Comparison of ENCODE assay signal across 1 cellular context in the genomic region with DNA sequence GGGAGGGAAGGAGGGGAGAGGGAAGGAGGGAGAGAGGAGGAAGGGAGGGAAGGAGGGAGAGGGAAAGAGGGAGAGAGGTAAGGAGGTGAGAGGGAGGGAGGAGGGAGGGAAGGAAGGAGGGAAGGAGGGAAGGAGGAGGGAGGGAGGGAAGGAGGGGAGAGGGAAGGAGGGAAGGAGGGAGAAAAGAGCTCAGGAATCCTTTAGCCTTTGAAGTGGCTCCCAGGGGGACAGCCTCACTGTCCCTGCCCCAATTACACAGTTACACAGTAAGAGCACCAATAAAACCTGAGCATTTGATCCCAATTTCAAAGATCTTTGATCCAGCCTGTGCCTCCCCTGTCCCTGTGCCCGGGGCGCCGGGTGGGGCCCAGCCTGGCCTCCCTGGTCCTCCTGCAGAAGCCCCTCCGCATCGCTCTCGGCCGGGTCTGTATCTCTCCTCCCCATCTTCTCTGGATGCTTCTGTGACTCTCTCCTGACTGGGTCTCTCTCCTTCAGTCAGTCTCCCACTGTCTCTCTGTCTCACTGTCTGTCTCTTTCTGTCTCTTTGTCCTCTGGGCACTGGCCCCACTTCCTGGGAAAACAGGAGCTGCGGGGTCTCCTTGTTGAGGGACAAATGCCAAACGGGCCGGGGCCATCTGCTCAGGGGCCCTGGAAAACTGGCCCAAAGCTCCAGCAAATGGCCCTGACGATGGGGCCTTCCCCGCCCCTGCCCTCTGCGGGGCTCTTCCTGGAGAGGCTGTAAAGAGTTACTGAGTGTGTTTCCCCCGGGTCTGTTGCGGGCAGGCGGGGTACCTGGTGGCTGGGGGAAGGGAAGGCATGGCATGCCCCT.
TF ChIP-seq lines count a peak whose summit lies in the region.

No MANE protein-coding gene starts in this region.

TF ChIP-seq in HepG2, 621 proteins besides CTCF, POLR2A, EP300 and RAD21:
- TF ChIP-seq NKX3-1 (CRISPR knock-in tag; IDR thresholded peaks at IDR 0.05), result no peak
- peak; percentile 74 for TF ChIP-seq HNRNPK (IDR thresholded peaks at IDR 0.05; ENCODE audit: low read depth, low read length, poor library complexity, severe bottlenecking)
